In the genomic region with DNA sequence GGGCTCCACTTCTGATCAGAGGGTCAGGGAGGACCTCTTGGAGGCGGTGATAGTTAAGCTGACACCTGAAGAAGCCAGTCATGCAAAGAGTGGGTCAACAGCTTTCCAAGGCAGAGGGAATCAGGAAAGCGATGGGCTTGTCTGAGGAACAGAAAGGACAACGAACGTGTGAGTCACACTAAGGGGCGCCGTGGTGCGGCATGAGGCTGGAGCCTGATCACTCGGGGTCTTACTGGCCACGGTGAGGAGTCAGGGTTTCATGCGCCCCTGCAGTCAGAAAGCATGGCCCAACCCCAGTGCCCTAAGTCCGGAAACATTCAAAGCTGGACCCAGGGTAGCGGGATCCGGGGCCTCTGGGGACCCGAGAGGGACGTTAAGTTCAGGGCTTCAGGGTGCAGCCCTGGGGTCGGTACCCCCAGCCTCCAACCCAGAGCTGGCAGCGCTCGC, we compare ENCODE assay signal across 8 cellular contexts. TPM values are rescaled to one million over a fixed set of nuclear protein-coding genes. Genes with fewer than 3 reads are reported as not detected.
A peak's percentile ranks its signal among the peaks of the same experiment; 100 is the strongest.
DNase-seq lines count a peak whose midpoint lies in the region; ATAC-seq and TF ChIP-seq lines count a peak whose summit lies in the region.

No MANE protein-coding gene starts in this region.

- H3K27me3 ChIP-seq in mesenchymal stem cell (ENCODE audit: control insufficient read depth in 1 of 2, insufficient read depth in 1 of 2, low read length in 2 of 2), result peaks cover 63 to 69% of the 10 kb centered on the region in 2 experiments

- 1% methylated on average over 18 of the region's 18 CpGs for WGBS in mesenchymal stem cell

- H3K4me1 Mint-ChIP-seq in IgD-negative memory B cell, result peaks cover 3 to 5% (median 5%) of the 10 kb centered on the region in 3 donors

- no peaks in the 10 kb centered on the region for H3K79me1 ChIP-seq in mesenchymal stem cell (replicated peaks; ENCODE audit: low read length, poor library complexity, severe bottlenecking)

- H3K4me2 ChIP-seq in mesenchymal stem cell (ENCODE audit: low read length, poor library complexity, severe bottlenecking), result peak overlapping the region; percentile 99

- H3K9me3 Mint-ChIP-seq in IgD-negative memory B cell, result peaks cover 0 to 3% (median 0%) of the 10 kb centered on the region in 3 donors

- DNase-seq in GM10266 (ENCODE audit: extremely low spot score) (peak; percentile 18), cardiac fibroblast (ENCODE audit: low read depth in 2 of 2) (peak in 1 of 2 donors; percentile 13), mesenchymal stem cell (peak; percentile 36), COLO829 (ENCODE audit: low spot score) (no peak), inferior parietal cortex (ENCODE audit: extremely low spot score) (no peak)

- no peak overlapping the region for H3K14ac ChIP-seq in mesenchymal stem cell (ENCODE audit: low read length in 2 of 2)

- H3K9me3 ChIP-seq in mesenchymal stem cell (ENCODE audit: control insufficient read depth, low read length), result no peaks in the 10 kb centered on the region

- peak overlapping the region; percentile 59 to 66 for H3K4me3 ChIP-seq in cardiac fibroblast (replicated peaks in 1 of 2; ENCODE audit: low read depth in 2 of 2, low read length in 2 of 2)
- peak overlapping the region; percentile 61 to 81 for H3K4me3 ChIP-seq in mesenchymal stem cell (ENCODE audit: insufficient read depth in 1 of 2, low read depth in 1 of 2, low read length in 2 of 2)

- H3K4me3 Mint-ChIP-seq in IgD-negative memory B cell, result peak overlapping the region; percentile 84 to 92 (median 88)

- no peak overlapping the region for H3K23ac ChIP-seq in mesenchymal stem cell (ENCODE audit: low read length in 2 of 2)

- no peak overlapping the region for H4K91ac ChIP-seq in mesenchymal stem cell (ENCODE audit: low read length)

- H2AK5ac ChIP-seq in mesenchymal stem cell (ENCODE audit: low read length, severe bottlenecking), result no peak overlapping the region

- no peak overlapping the region for H3K4ac ChIP-seq in mesenchymal stem cell (ENCODE audit: low read depth in 1 of 2, low read length in 2 of 2)

- peak overlapping the region in 1 of 3 donors; percentile 56 for H3K27ac Mint-ChIP-seq in IgD-negative memory B cell

- peak overlapping the region; percentile 84 for H2AFZ ChIP-seq in mesenchymal stem cell (ENCODE audit: low read depth, low read length)

- H2BK12ac ChIP-seq in mesenchymal stem cell (ENCODE audit: low read length in 2 of 2), result no peak overlapping the region

- H2BK5ac ChIP-seq in mesenchymal stem cell (ENCODE audit: low read depth, low read length, poor library complexity, severe bottlenecking), result no peak overlapping the region

- TF ChIP-seq CTCF in GM10266 (IDR thresholded peaks at IDR 0.05; ENCODE audit: control insufficient read depth, insufficient read depth, low read depth, missing control alignments) (no peak), cardiac fibroblast (IDR thresholded peaks at IDR 0.05; ENCODE audit: low read depth, low read length) (no peak)

- peaks cover 35% of the 10 kb centered on the region for H3K27me3 Mint-ChIP-seq in IgD-negative memory B cell

- ATAC-seq in HG03135 (IDR thresholded peaks at IDR 0.05; ENCODE audit: unreplicated experiment) (no peak), HG02973 (IDR thresholded peaks at IDR 0.05; ENCODE audit: unreplicated experiment) (no peak)

- peak overlapping the region in 1 of 2 experiments; percentile 28 for H3K18ac ChIP-seq in mesenchymal stem cell (ENCODE audit: low read depth in 1 of 2, low read length in 2 of 2)

- H3K36me3 ChIP-seq in mesenchymal stem cell (ENCODE audit: control insufficient read depth in 1 of 2, insufficient read depth in 2 of 2, low read depth in 1 of 2, low read length in 2 of 2), result no peaks in the 10 kb centered on the region

- no peak overlapping the region for H2BK15ac ChIP-seq in mesenchymal stem cell (ENCODE audit: low read depth, poor library complexity, severe bottlenecking)

- no peaks in the 10 kb centered on the region for H3K36me3 Mint-ChIP-seq in IgD-negative memory B cell

- no peak overlapping the region for H2BK120ac ChIP-seq in mesenchymal stem cell (ENCODE audit: low read depth, low read length)

- H4K8ac ChIP-seq in mesenchymal stem cell (ENCODE audit: low read length), result peak overlapping the region; percentile 70

- no peak overlapping the region for H3K27ac ChIP-seq in mesenchymal stem cell (ENCODE audit: low read length, poor library complexity, severe bottlenecking)

- H3K9ac ChIP-seq in mesenchymal stem cell (ENCODE audit: low read length), result peak overlapping the region; percentile 65

- H3K4me1 ChIP-seq in mesenchymal stem cell (ENCODE audit: control insufficient read depth, insufficient read depth, low read depth, low read length), result peaks cover 10% of the 10 kb centered on the region

RNA-seq across cellular contexts. Expression of gene SLC32A1, which starts 50.5 kb away (rescaled TPM):
- polyA plus RNA-seq in IgD-negative memory B cell, result not detected
- polyA plus RNA-seq in mesenchymal stem cell (2013, experiment 1 of 2), result not detected
- not detected for polyA plus RNA-seq in mesenchymal stem cell (2013, experiment 2 of 2)

Comparison
In these comparisons a context has a peak if more than half of its experiments do, and no peak if none do; other contexts are left out.
1. DNase-seq: peak in GM10266 (single experiment) and mesenchymal stem cell (single experiment); none in COLO829 (single experiment) and inferior parietal cortex (single experiment).